Comparison of ENCODE assay signal across 28 cellular contexts in the genomic region with DNA sequence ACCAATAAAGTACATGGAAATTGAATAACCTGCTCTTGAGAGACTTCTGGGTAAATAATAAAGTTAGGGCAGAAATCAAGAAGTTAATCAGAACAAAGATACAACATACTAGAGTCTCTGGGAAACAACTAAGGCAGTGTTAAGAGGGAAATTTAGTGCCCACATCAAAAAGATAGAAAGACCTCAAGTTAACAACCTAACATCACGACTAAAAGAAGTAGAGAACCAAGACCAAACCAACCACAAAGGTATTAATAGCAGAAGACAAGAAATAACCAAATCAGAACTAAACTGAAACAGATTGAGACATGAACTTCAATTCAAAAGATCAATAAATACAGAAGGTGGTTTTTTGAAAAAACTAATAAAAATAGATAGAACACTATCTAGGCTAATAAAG.
"Had no signal": no experiment of that assay in that cellular context is flagged by ENCODE, and none has a peak within 500 bp of the region (broad histone marks: within the 10 kb centered on the region; RNA-seq: fewer than 3 reads in every experiment).

No MANE protein-coding gene starts in this region.

- FAIRE-seq: colon, endometrium, endothelial cell of umbilical vein, frontal cortex had no signal

- H3K9me3 ChIP-seq: colonic mucosa, gastrocnemius medialis had no signal

- H3K4me1 ChIP-seq: colonic mucosa, esophagus muscularis mucosa, esophagus squamous epithelium, foreskin keratinocyte, gastrocnemius medialis, gastroesophageal sphincter, heart left ventricle, heart right ventricle had no signal

- ATAC-seq: effector memory CD8-positive, alpha-beta T cell; esophagus mucosa; foreskin keratinocyte; gastrocnemius medialis; gastroesophageal sphincter; heart left ventricle; heart right ventricle had no signal

- DNase-seq: colonic mucosa; cortex of kidney; dermis blood vessel endothelial cell; dorsolateral prefrontal cortex; effector CD4-positive, alpha-beta T cell; effector CD8-positive, alpha-beta T cell; effector memory CD4-positive, alpha-beta T cell; effector memory CD8-positive, alpha-beta T cell; endodermal cell; erythroblast; esophagus squamous epithelium; foreskin fibroblast; foreskin keratinocyte; foreskin melanocyte; gastrocnemius medialis; glutamatergic neuron; head of caudate nucleus; heart left ventricle; heart right ventricle had no signal

- H3K36me3 ChIP-seq: colonic mucosa, esophagus muscularis mucosa, esophagus squamous epithelium, gastrocnemius medialis, gastroesophageal sphincter, heart left ventricle, heart right ventricle had no signal

- H3K27ac ChIP-seq: colonic mucosa, coronary artery, dorsolateral prefrontal cortex, epithelial cell of prostate, esophagus muscularis mucosa, esophagus squamous epithelium, foreskin keratinocyte, gastrocnemius medialis, gastroesophageal sphincter, heart left ventricle, heart right ventricle had no signal

- H3K27me3 ChIP-seq: colonic mucosa, esophagus squamous epithelium, gastrocnemius medialis, gastroesophageal sphincter, heart left ventricle, heart right ventricle had no signal

- H3K4me3 ChIP-seq: colonic mucosa, coronary artery, dorsolateral prefrontal cortex, esophagus muscularis mucosa, esophagus squamous epithelium, gastrocnemius medialis, gastroesophageal sphincter, heart left ventricle, heart right ventricle had no signal
